In the genomic region with DNA sequence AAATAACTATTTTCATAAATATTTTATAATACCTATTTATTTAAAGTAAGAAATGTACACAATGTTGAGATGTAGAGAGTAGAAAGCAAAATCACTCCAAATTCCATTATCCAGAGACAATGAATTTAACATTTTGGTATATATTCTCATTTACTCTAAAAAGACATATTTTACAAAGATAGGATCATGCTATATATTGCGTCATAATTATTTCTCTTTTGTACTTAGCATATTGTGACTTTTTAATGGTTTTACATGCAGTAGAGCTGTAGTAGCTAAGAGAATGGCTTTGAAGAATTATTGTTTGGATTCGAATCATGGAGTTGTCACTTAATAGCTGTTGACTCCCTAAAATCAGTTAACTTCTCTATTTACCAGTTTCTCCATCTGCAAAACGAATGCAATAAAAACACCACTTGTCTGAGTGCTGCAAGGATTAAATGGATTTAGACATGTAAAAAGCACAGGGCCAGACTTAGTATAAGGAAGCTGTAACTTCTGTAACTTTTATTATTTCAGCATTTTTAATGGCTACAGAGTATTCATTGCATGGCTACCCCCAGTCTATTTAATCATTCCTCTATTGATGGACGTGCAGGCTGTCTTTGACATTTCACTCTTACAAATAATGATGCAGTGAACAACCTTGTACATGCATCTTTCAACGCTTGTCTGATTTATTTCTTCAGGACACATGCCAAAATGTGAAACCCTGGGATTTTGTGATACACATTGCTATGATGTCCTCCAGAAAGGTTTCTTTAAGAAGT, we compare ENCODE assay signal across 15 cellular contexts. TPM values are rescaled to one million over a fixed set of nuclear protein-coding genes. Genes with fewer than 3 reads are reported as not detected.
A peak's percentile ranks its signal among the peaks of the same experiment; 100 is the strongest.
DNase-seq lines count a peak whose midpoint lies in the region; ATAC-seq, FAIRE-seq and TF ChIP-seq lines count a peak whose summit lies in the region.
"Had no signal": no experiment of that assay in that cellular context is flagged by ENCODE, and none has a peak within 500 bp of the region (broad histone marks: within the 10 kb centered on the region; RNA-seq: fewer than 3 reads in every experiment).

No MANE protein-coding gene starts in this region.

- H3K9me2 ChIP-seq in OCI-LY7 (ENCODE audit: insufficient read depth, low read length) = no peaks in the 10 kb centered on the region

- H3K27ac ChIP-seq in OCI-LY7 (ENCODE audit: low read depth, low read length, poor library complexity, severe bottlenecking) = no peak overlapping the region
- H3K27ac ChIP-seq: breast epithelium, thyroid gland had no signal

- H3K4me3 ChIP-seq in OCI-LY7 (ENCODE audit: low read depth, low read length, poor library complexity, severe bottlenecking) = no peak overlapping the region
- H3K4me3 ChIP-seq: breast epithelium, thyroid gland had no signal

- H2AFZ ChIP-seq in OCI-LY7 (ENCODE audit: low read length) = no peak overlapping the region; the same call in 1 of the 2 replicates

- no peaks in the 10 kb centered on the region for H3K79me2 ChIP-seq in OCI-LY7 (ENCODE audit: insufficient read depth, low read depth, low read length)

- BruUV-seq in OCI-LY7 (replicated peaks; lab: Mats Ljungman, UMichigan) = no TSS peak

- intact Hi-C loops in OCI-LY7 (cut with micrococcal nuclease; ENCODE audit: unreplicated experiment) = no loop called here

- POLR2A ChIA-PET in OCI-LY7 (lab: Charles Lee) = interaction anchor here (0.7 kb wide), 1 partner anchor 19 kb away, joined by 4 read pairs; no protein-coding TSS in a partner anchor

- FAIRE-seq in frontal cortex (lab: Jason Lieb, UNC) = no peak

- DNase-seq in OCI-LY7 (ENCODE audit: low spot score) = no peak
- DNase-seq in GOT3 (lab: John Stamatoyannopoulos, UW) = no peak
- no peak for DNase-seq in activated gamma-delta T cell (lab: John Stamatoyannopoulos, UW)
- no peak for DNase-seq in effector CD8-positive, alpha-beta T cell (lab: John Stamatoyannopoulos, UW)
- no peak for DNase-seq in frontal cortex (ENCODE audit: low spot score in 2 of 2)
- DNase-seq: activated naive CD4-positive, alpha-beta T cell treated with anti-CD3 and anti-CD28 coated beads, Interleukin-2, amount 50 U/mL, for 16 hours; effector memory CD4-positive, alpha-beta T cell; foreskin fibroblast; NCI-H446 treated with DMSO at 0.1 percent for 48 hours; stimulated activated CD4-positive, alpha-beta T cell treated with anti-CD3 and anti-CD28 coated beads, Interleukin-15, amount 100 ng/mL, for 24 hours had no signal

- no peaks in the 10 kb centered on the region for H3K36me3 ChIP-seq in OCI-LY7 (ENCODE audit: insufficient read depth, low read length)
- H3K36me3 ChIP-seq: breast epithelium, thyroid gland had no signal

- peaks cover 24% of the 10 kb centered on the region for H3K4me1 ChIP-seq in OCI-LY7 (ENCODE audit: insufficient read depth, low read length, poor library complexity, severe bottlenecking)
- H3K4me1 ChIP-seq: breast epithelium, thyroid gland had no signal

- ATAC-seq in GM18505 (IDR thresholded peaks at IDR 0.05; ENCODE audit: unreplicated experiment) (peak; percentile 23), GM21423 (IDR thresholded peaks at IDR 0.05; ENCODE audit: unreplicated experiment) (peak; percentile 29), HG03064 (IDR thresholded peaks at IDR 0.05; ENCODE audit: low read depth, unreplicated experiment) (peak; percentile 24)

- peak overlapping the region; percentile 35 for H3K4me2 ChIP-seq in OCI-LY7 (ENCODE audit: low read length)

- CTCF ChIA-PET in OCI-LY7 (lab: Charles Lee; ENCODE audit: unreplicated experiment) = no interaction called here

- no peaks in the 10 kb centered on the region for H4K20me1 ChIP-seq in OCI-LY7 (ENCODE audit: insufficient read depth, low read length)

- TF ChIP-seq POLR2A in GM18505 (IDR thresholded peaks at IDR 0.05; ENCODE audit: borderline replicate concordance, extremely low read depth, insufficient read depth, insufficient read length) = no peak

- TF ChIP-seq CTCF in OCI-LY7 (conservative IDR thresholded peaks at IDR 0.05; ENCODE audit: low read length) = no peak

- H3K9me3 ChIP-seq in OCI-LY7 (ENCODE audit: low read length) = no peaks in the 10 kb centered on the region
- H3K9me3 ChIP-seq: breast epithelium, thyroid gland had no signal

RNA-seq across cellular contexts. Expression of gene KCNS3, which starts 33.2 kb away (rescaled TPM):
- total RNA-seq in OCI-LY7 (2014; rRNA removed; shearing (Covaris generic)) = not detected in 2 replicates
- total RNA-seq in OCI-LY7 (2022) (not detected in 2 replicates), frontal cortex (1.6 TPM)
